ENCODE assay signal across 14 cellular contexts in the genomic region with DNA sequence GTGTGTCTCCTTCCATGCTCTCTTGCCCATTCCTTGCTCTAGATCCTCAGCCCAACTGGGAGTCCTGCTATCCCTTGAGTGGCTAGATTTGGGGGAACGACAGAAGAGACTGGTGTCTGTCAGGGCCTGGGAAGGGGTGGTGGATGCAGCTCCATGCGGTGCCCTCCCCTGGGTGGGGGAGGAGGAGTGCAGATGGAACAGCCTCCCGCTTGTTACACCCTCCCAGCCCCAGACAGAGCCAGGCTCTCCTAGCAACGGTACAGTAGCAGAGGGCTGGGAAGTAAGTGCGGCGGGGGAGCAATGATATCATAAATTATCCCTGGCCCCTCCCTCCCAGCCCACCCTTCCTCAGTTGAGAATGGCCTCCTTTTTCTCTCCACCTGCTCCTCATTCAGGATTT. TPM values are rescaled to one million over a fixed set of nuclear protein-coding genes. Genes with fewer than 3 reads are reported as not detected.
"Had no signal": no experiment of that assay in that cellular context is flagged by ENCODE, and none has a peak within 500 bp of the region (broad histone marks: within the 10 kb centered on the region; RNA-seq: fewer than 3 reads in every experiment).

No MANE protein-coding gene starts in this region.

- H3K9me3 Mint-ChIP-seq: activated naive CD8-positive, alpha-beta T cell treated with anti-CD3 and anti-CD28 coated beads, Interleukin-2, amount 50 U/mL, for 24 hours; activated T-helper 1 cell treated with anti-CD3 and anti-CD28 coated beads, Interleukin-12 subunit alpha, Interleukin-12 subunit beta, Interleukin-2, Interleukin-4 antibody, amounts not matched to agents 30 ng/mL and 10 ng/mL and 1 ng/mL, durations not matched to agents 14 hours and 24 hours and 36 hours; central memory CD8-positive, alpha-beta T cell; dendritic cell treated with granulocyte-macrophage colony-stimulating factor and Interleukin-4, amounts not matched to agents 40 ng/mL and 50 ng/mL, for 4 days; WTC11 had no signal

- H3K4me3 Mint-ChIP-seq: activated naive CD8-positive, alpha-beta T cell treated with anti-CD3 and anti-CD28 coated beads, Interleukin-2, amount 50 U/mL, for 24 hours; activated T-helper 1 cell treated with anti-CD3 and anti-CD28 coated beads, Interleukin-12 subunit alpha, Interleukin-12 subunit beta, Interleukin-2, Interleukin-4 antibody, amounts not matched to agents 30 ng/mL and 10 ng/mL and 1 ng/mL, durations not matched to agents 14 hours and 24 hours and 36 hours; central memory CD8-positive, alpha-beta T cell; dendritic cell treated with granulocyte-macrophage colony-stimulating factor and Interleukin-4, amounts not matched to agents 40 ng/mL and 50 ng/mL, for 4 days; WTC11 had no signal

- DNase-seq: activated CD4-positive, alpha-beta T cell treated with anti-CD3 and anti-CD28 coated beads for 48 hours; activated naive CD4-positive, alpha-beta T cell treated with Interleukin-2 at 50 U/mL for 16 hours; activated naive CD8-positive, alpha-beta T cell treated with anti-CD3 and anti-CD28 coated beads, Interleukin-2, amount 50 U/mL, for 24 hours; lower lobe of right lung; midbrain; small intestine; stomach; thyroid gland had no signal

- H3K36me3 Mint-ChIP-seq: WTC11 had no signal

- H3K4me1 Mint-ChIP-seq: activated naive CD8-positive, alpha-beta T cell treated with anti-CD3 and anti-CD28 coated beads, Interleukin-2, amount 50 U/mL, for 24 hours; central memory CD8-positive, alpha-beta T cell had no signal

- H3K27ac Mint-ChIP-seq: activated naive CD8-positive, alpha-beta T cell treated with anti-CD3 and anti-CD28 coated beads, Interleukin-2, amount 50 U/mL, for 24 hours; activated T-helper 1 cell treated with anti-CD3 and anti-CD28 coated beads, Interleukin-12 subunit alpha, Interleukin-12 subunit beta, Interleukin-2, Interleukin-4 antibody, amounts not matched to agents 30 ng/mL and 10 ng/mL and 1 ng/mL, durations not matched to agents 14 hours and 24 hours and 36 hours; dendritic cell treated with granulocyte-macrophage colony-stimulating factor and Interleukin-4, amounts not matched to agents 40 ng/mL and 50 ng/mL, for 4 days; WTC11 had no signal

- ATAC-seq: activated naive CD8-positive, alpha-beta T cell treated with anti-CD3 and anti-CD28 coated beads, Interleukin-2, amount 50 U/mL, for 24 hours; lower lobe of right lung; WTC11 had no signal

- H3K27ac ChIP-seq: lower lobe of right lung, right atrium auricular region, stomach, thyroid gland had no signal

RNA-seq across cellular contexts. Expression of gene RHBG, which starts 37.2 kb away (rescaled TPM):
- total RNA-seq: activated T-helper 1 cell treated with anti-CD3 and anti-CD28 coated beads, Interleukin-12 subunit alpha, Interleukin-12 subunit beta, Interleukin-2, Interleukin-4 antibody, amounts not matched to agents 30 ng/mL and 10 ng/mL and 1 ng/mL, durations not matched to agents 14 hours and 24 hours and 36 hours; lower lobe of right lung; posterior vena cava; right atrium auricular region; stomach; thyroid gland had no signal
